ENCODE assay signal across 20 cellular contexts in genomic region chr18:30992231-30992630, GRCh38. TPM values are rescaled to one million over a fixed set of nuclear protein-coding genes. Genes with fewer than 3 reads are reported as not detected.
A peak's percentile ranks its signal among the peaks of the same experiment; 100 is the strongest.
DNase-seq lines count a peak whose midpoint lies in the region; ATAC-seq, FAIRE-seq and TF ChIP-seq lines count a peak whose summit lies in the region.
"Had no signal": no experiment of that assay in that cellular context is flagged by ENCODE, and none has a peak within 500 bp of the region (broad histone marks: within the 10 kb centered on the region; RNA-seq: fewer than 3 reads in every experiment).

No MANE protein-coding gene starts in this region.

- H3K4me1 Mint-ChIP-seq in MCF 10A (ENCODE audit: insufficient read depth, unreplicated experiment) = peaks cover 10% of the 10 kb centered on the region

- H3K4me3 Mint-ChIP-seq in MCF 10A (ENCODE audit: unreplicated experiment) = no peak overlapping the region
- H3K4me3 Mint-ChIP-seq: CD14-positive monocyte; CD8-positive, alpha-beta T cell had no signal

- H3K27me3 Mint-ChIP-seq in MCF 10A (ENCODE audit: insufficient read depth, unreplicated experiment) = no peaks in the 10 kb centered on the region

- no peak for ATAC-seq in K562
- peak; percentile 80 for ATAC-seq in foreskin keratinocyte
- ATAC-seq in HG02678 (IDR thresholded peaks at IDR 0.05; ENCODE audit: unreplicated experiment) = no peak
- no peak for ATAC-seq in left ventricle myocardium superior
- ATAC-seq: CD8-positive, alpha-beta T cell; HCT116 had no signal

- no peak for TF ChIP-seq POLR2A in K562 (conservative IDR thresholded peaks at IDR 0.05)

- no peak overlapping the region for H3K9ac ChIP-seq in mammary epithelial cell (ENCODE audit: insufficient read depth, low read length)
- no peak overlapping the region for H3K9ac ChIP-seq in K562 (ENCODE audit: insufficient read depth in 1 of 2, low read depth in 2 of 2, low read length in 2 of 2)
- H3K9ac ChIP-seq: GM23248 had no signal

- H3K4me2 ChIP-seq in mammary epithelial cell (ENCODE audit: insufficient read depth, low read depth, low read length) (peak overlapping the region; percentile 42), K562 (ENCODE audit: insufficient read depth, low read length) (no peak overlapping the region)

- H3K79me2 ChIP-seq in mammary epithelial cell (ENCODE audit: insufficient read depth, low read length) = no peaks in the 10 kb centered on the region
- H3K79me2 ChIP-seq in K562 (ENCODE audit: control insufficient read depth, insufficient read depth, low read length) = no peaks in the 10 kb centered on the region

- no peaks in the 10 kb centered on the region for H3K9me3 Mint-ChIP-seq in MCF 10A (ENCODE audit: unreplicated experiment)
- H3K9me3 Mint-ChIP-seq: CD14-positive monocyte; CD8-positive, alpha-beta T cell had no signal

- H3K9me1 ChIP-seq in K562 (ENCODE audit: control insufficient read depth, insufficient read depth, low read length) = no peaks in the 10 kb centered on the region

- CTCF ChIA-PET in mammary epithelial cell (lab: Charles Lee; ENCODE audit: low non-redundant PET) (no interaction called here), MCF 10A (lab: Yijun Ruan, JAX) (interaction anchor here (0.6 kb wide), 1 partner anchor 9 kb away, joined by 4 read pairs; no protein-coding TSS in a partner anchor), K562 (lab: Yijun Ruan, JAX; ENCODE audit: low intra/inter-chr PET ratio) (no interaction called here)

- in situ Hi-C loops in mammary epithelial cell (cut with MboI; ENCODE audit: low sequenced_read_pairs in 2 of 2) (no loop called here), K562 (cut with MboI) (no loop called here)

- dilution Hi-C loops in mammary epithelial cell (cut with HindIII; ENCODE audit: low sequenced_read_pairs) = no loop called here

- BruUV-seq in mammary epithelial cell (replicated peaks; lab: Mats Ljungman, UMichigan) (no TSS peak), MCF 10A (replicated peaks; lab: Mats Ljungman, UMichigan) (no TSS peak), K562 (replicated peaks; lab: Mats Ljungman, UMichigan) (no TSS peak)

- peaks cover 36% of the 10 kb centered on the region for H3K36me3 Mint-ChIP-seq in MCF 10A (ENCODE audit: insufficient read depth, unreplicated experiment)
- H3K36me3 Mint-ChIP-seq: CD14-positive monocyte; CD8-positive, alpha-beta T cell had no signal

- peak overlapping the region; percentile 63 for H3K27ac ChIP-seq in mammary epithelial cell (ENCODE audit: insufficient read depth, low read depth, low read length)
- no peak overlapping the region for H3K27ac ChIP-seq in K562 (ENCODE audit: extremely low read depth, low read depth, low read length)
- peak overlapping the region; percentile 81 for H3K27ac ChIP-seq in foreskin keratinocyte
- H3K27ac ChIP-seq: 22Rv1, GM23248, HL-60 had no signal

- H3K27me3 ChIP-seq in mammary epithelial cell (ENCODE audit: insufficient read depth, low read length) (no peaks in the 10 kb centered on the region), K562 (ENCODE audit: control insufficient read depth in 2 of 2, insufficient read depth in 2 of 2, low read length in 2 of 2) (no peaks in the 10 kb centered on the region; a peak in 1 of 5 replicates), foreskin keratinocyte (no peaks in the 10 kb centered on the region)

- intact Hi-C loops in mammary epithelial cell (cut with micrococcal nuclease) (loop anchor here (5.0 kb wide), 1 partner anchor 250 kb away; no protein-coding TSS in a partner anchor), MCF 10A (cut with micrococcal nuclease) (loop anchor here (10.0 kb wide), 1 partner anchor 433 kb away; no protein-coding TSS in a partner anchor), K562 (cut with micrococcal nuclease) (loop anchor here (10.0 kb wide), 1 partner anchor 733 kb away; no protein-coding TSS in a partner anchor), left ventricle myocardium superior (cut with micrococcal nuclease) (no loop called here)

- TF ChIP-seq RAD21 in K562 (CRISPR knock-in tag; conservative IDR thresholded peaks at IDR 0.05 in 1 of 2, IDR thresholded peaks at IDR 0.05 in 1 of 2) = no peak

- no peak for FAIRE-seq in K562 (lab: Jason Lieb, UNC)
- FAIRE-seq: H54 had no signal

- TF ChIP-seq CTCF in mammary epithelial cell (conservative IDR thresholded peaks at IDR 0.05 in 1 of 2, IDR thresholded peaks at IDR 0.05 in 1 of 2; ENCODE audit: extremely low read depth in 1 of 2, insufficient read depth in 1 of 2, low read depth in 1 of 2, low read length in 2 of 2) (no peak), MCF 10A (IDR thresholded peaks at IDR 0.05; ENCODE audit: unreplicated experiment) (no peak), K562 (IDR thresholded peaks at IDR 0.05 in 2 of 3, conservative IDR thresholded peaks at IDR 0.05 in 1 of 3; ENCODE audit: insufficient read depth in 2 of 3, low read depth in 1 of 3, low read length in 3 of 3) (no peak), foreskin keratinocyte (conservative IDR thresholded peaks at IDR 0.05) (no peak)

- H3K36me3 ChIP-seq in mammary epithelial cell (ENCODE audit: insufficient read depth, low read length) (peaks cover 25% of the 10 kb centered on the region), K562 (ENCODE audit: control insufficient read depth, insufficient read depth, low read length) (no peaks in the 10 kb centered on the region)

- no peak overlapping the region for H3K4me3 ChIP-seq in mammary epithelial cell (replicated peaks in 1 of 3; ENCODE audit: insufficient read depth in 1 of 3, low read depth in 2 of 3, low read length in 3 of 3)
- no peak overlapping the region for H3K4me3 ChIP-seq in K562
- H3K4me3 ChIP-seq: GM23248 had no signal

- 0% methylated on average over 2 of the region's 2 CpGs for WGBS in mammary epithelial cell (ENCODE audit: low coverage, missing lambda C conversion rate)
- WGBS in K562 (ENCODE audit: insufficient coverage, low coverage, missing lambda C conversion rate) = 22% methylated on average over 2 of the region's 2 CpGs

- peaks cover 25% of the 10 kb centered on the region for H3K4me1 ChIP-seq in mammary epithelial cell (ENCODE audit: insufficient read depth, low read length)
- H3K4me1 ChIP-seq in K562 (replicated peaks in 1 of 2; ENCODE audit: control insufficient read depth in 2 of 2, insufficient read depth in 2 of 2, low read length in 2 of 2) = peaks cover 0 to 2% of the 10 kb centered on the region in 2 experiments; a peak in 1 of 5 replicates
- H3K4me1 ChIP-seq in foreskin keratinocyte = peaks cover 31% of the 10 kb centered on the region
- H3K4me1 ChIP-seq: Caco-2 had no signal

- H3K9me3 ChIP-seq in mammary epithelial cell (replicated peaks; ENCODE audit: insufficient read depth, low read length) (no peaks in the 10 kb centered on the region), K562 (replicated peaks; ENCODE audit: control insufficient read depth, insufficient read depth, low read depth, low read length) (no peaks in the 10 kb centered on the region)
- H3K9me3 ChIP-seq: Caco-2 had no signal

- TF ChIP-seq EP300 in K562 (IDR thresholded peaks at IDR 0.05; ENCODE audit: low read length) = no peak

- H2AFZ ChIP-seq in mammary epithelial cell (ENCODE audit: low read depth, low read length) (no peak overlapping the region), K562 (ENCODE audit: low read depth, low read length) (peak overlapping the region; percentile 53; the same call in 1 of the 2 replicates)
- H2AFZ ChIP-seq: GM23248 had no signal

- H4K20me1 ChIP-seq in mammary epithelial cell (ENCODE audit: insufficient read depth, low read length) = no peaks in the 10 kb centered on the region
- no peaks in the 10 kb centered on the region for H4K20me1 ChIP-seq in K562 (replicated peaks; ENCODE audit: control insufficient read depth, insufficient read depth, low read length)

- no peak overlapping the region for H3K27ac Mint-ChIP-seq in MCF 10A (ENCODE audit: low read depth, unreplicated experiment)
- H3K27ac Mint-ChIP-seq: CD14-positive monocyte; CD8-positive, alpha-beta T cell had no signal

- DNase-seq in mammary epithelial cell (peak; percentile 90), MCF 10A (ENCODE audit: unreplicated experiment) (no peak), K562 (ENCODE audit: extremely low read depth in 1 of 4, low spot score in 3 of 4) (no peak), foreskin keratinocyte (peak; percentile 90 to 93), left ventricle myocardium superior (no peak), RPMI8226 (no peak)
- no peak for DNase-seq in stimulated activated CD4-positive, alpha-beta T cell treated with anti-CD3 and anti-CD28 coated beads, Interleukin-2, amount 100 ng/mL, for 24 hours
- DNase-seq: Caco-2; CD8-positive, alpha-beta T cell; DND-41; GF-D8; GM23248 had no signal

- POLR2A ChIA-PET in MCF 10A (lab: Yijun Ruan, JAX) (interaction anchor here (1.1 kb wide), 1 partner anchor 20 kb away, joined by 4 read pairs; no protein-coding TSS in a partner anchor), K562 (lab: Yijun Ruan, JAX) (interaction anchor here (0.6 kb wide), 1 partner anchor 219 kb away, joined by 3 read pairs; no protein-coding TSS in a partner anchor)

TF ChIP-seq in K562, 482 proteins besides CTCF, POLR2A, EP300 and RAD21 (continues in another document):
- no peak for TF ChIP-seq TAF15 (IDR thresholded peaks at IDR 0.05; ENCODE audit: low read depth, low read length)

RNA-seq across cellular contexts. Expression of gene DSC3, which starts 50.3 kb away (rescaled TPM):
- total RNA-seq in mammary epithelial cell (100 to 1,000 TPM; 125 to 272 TPM), MCF 10A (2022) (56.2 and 60.8 TPM in 2 replicates), K562 (2014; rRNA removed) (0.04 and 0.09 TPM in 2 replicates), K562 (2014; rRNA removed; fragmentation: Illumina TruSeq; extraction: Trizol) (0.07 and 0.10 TPM in 2 replicates), K562 (2015; rRNA removed; fragmentation: Illumina TruSeq; extraction: Trizol) (0.04 and 0.07 TPM in 2 replicates), K562 (2021) (0.07 and 0.40 TPM in 2 replicates), foreskin keratinocyte (136 and 140 TPM in 2 replicates), left ventricle myocardium superior (0.10 TPM)
- polyA plus RNA-seq in mammary epithelial cell (50.2 TPM), K562 (2011; rRNA removed) (0.01 TPM in 1 of 2 replicates, not detected in the other), K562 (2014; fragmentation: Illumina TruSeq; extraction: Trizol) (0.06 and 0.24 TPM in 2 replicates), K562 (2014; fragmentation: Nextera tagmentation; extraction: Ambion mirVana) (under 1 TPM; 0.03 to 0.11 TPM), K562 (2014; rRNA removed) (0.05 and 0.08 TPM in 2 replicates), foreskin keratinocyte (23.4 and 27.8 TPM in 2 replicates)
- polyA minus RNA-seq in mammary epithelial cell = 78.5 TPM
- total RNA-seq in K562 (2011; cell fraction: chromatin; rRNA removed; ENCODE audit: low replicate concordance) = 0.05 and 0.16 TPM in 2 replicates
- total RNA-seq in K562 (2011; cell fraction: nucleolus; rRNA removed) = not detected in 2 replicates
- total RNA-seq in K562 (2011; cell fraction: nucleoplasm; rRNA removed) = not detected in 2 replicates
- 0.01 TPM in 1 of 2 replicates, not detected in the other for polyA plus RNA-seq in K562 (2011; cell fraction: cytosol; rRNA removed)
- polyA plus RNA-seq in K562 (2011; cell fraction: nucleus; rRNA removed) = not detected in 2 replicates
- 0.12 and 0.29 TPM in 2 replicates for polyA plus RNA-seq in K562 (2012)
- polyA minus RNA-seq in K562 (2011; rRNA and poly(A)+ RNA removed) = 0.03 TPM in 1 of 2 replicates, not detected in the other
- polyA minus RNA-seq in K562 (2011; cell fraction: cytosol; rRNA and poly(A)+ RNA removed) = not detected in 2 replicates
- not detected in 2 replicates for polyA minus RNA-seq in K562 (2011; cell fraction: nucleus; rRNA and poly(A)+ RNA removed)
- total RNA-seq: A673; CD8-positive, alpha-beta T cell; GM23248 had no signal
- polyA plus RNA-seq: BJ, CD14-positive monocyte, GM23248 had no signal

Comparison
In these comparisons a context has a peak if more than half of its experiments do, and no peak if none do; other contexts are left out.
1. DNase-seq: peak in mammary epithelial cell (single experiment) and foreskin keratinocyte (2 of 2); none in MCF 10A (single experiment), K562 (0 of 4), stimulated activated CD4-positive, alpha-beta T cell treated with anti-CD3 and anti-CD28 coated beads, Interleukin-2, amount 100 ng/mL, for 24 hours (0 of 2), left ventricle myocardium superior (single experiment) and RPMI8226 (single experiment).
2. RNA of gene DSC3, which starts 50.3 kb away (total RNA-seq): 125 to 272 TPM in mammary epithelial cell, 136 to 140 TPM in foreskin keratinocyte and 56.2 to 60.8 TPM in MCF 10A; 0.10 TPM in left ventricle myocardium superior (single experiment) and 0.04 to 0.40 TPM in K562; every median in the first group is over 10 times any median in the second.